In the genomic region with DNA sequence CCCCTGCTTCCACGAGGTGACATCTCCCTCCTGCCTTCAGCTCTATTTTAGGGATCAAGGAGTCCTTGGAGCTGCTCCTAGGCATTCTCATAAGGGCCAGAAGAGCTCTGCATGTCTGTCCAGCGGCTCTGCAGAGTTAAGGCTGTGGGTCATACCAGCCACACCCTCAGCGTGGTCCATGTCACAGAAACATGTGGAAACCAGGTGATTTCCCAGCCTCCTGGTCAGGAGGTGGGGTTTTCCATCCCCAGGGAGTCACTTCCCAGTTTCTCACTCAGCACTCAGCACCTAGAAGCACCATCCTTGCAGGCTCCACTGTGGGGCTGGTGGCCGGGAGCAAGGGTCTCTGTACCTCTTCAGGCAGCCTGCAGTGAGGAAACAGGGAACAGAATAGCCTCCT, we compare ENCODE assay signal across 1 cellular context.
TF ChIP-seq lines count a peak whose summit lies in the region.

No MANE protein-coding gene starts in this region.

TF ChIP-seq in IMR-90, 13 proteins besides CTCF, POLR2A, EP300 and RAD21 (continued from another document):
- TF ChIP-seq, protein P1, sequence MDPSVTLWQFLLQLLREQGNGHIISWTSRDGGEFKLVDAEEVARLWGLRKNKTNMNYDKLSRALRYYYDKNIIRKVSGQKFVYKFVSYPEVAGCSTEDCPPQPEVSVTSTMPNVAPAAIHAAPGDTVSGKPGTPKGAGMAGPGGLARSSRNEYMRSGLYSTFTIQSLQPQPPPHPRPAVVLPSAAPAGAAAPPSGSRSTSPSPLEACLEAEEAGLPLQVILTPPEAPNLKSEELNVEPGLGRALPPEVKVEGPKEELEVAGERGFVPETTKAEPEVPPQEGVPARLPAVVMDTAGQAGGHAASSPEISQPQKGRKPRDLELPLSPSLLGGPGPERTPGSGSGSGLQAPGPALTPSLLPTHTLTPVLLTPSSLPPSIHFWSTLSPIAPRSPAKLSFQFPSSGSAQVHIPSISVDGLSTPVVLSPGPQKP (IDR thresholded peaks at IDR 0.05; ENCODE audit: borderline replicate concordance, low read depth, low read length), result no peak
- no peak for TF ChIP-seq CHD1 (IDR thresholded peaks at IDR 0.05; ENCODE audit: low read depth, low read length)
- TF ChIP-seq RCOR1 (IDR thresholded peaks at IDR 0.05; ENCODE audit: insufficient replicate concordance, low read length), result no peak
- no peak for TF ChIP-seq BHLHE40 (IDR thresholded peaks at IDR 0.05; ENCODE audit: low read depth, low read length)
